1 cellular context compared by ENCODE assay signal in genomic region chr16:84357191-84357651, GRCh38.
TF ChIP-seq lines count a peak whose summit lies in the region.

No MANE protein-coding gene starts in this region.

TF ChIP-seq in HepG2, 621 proteins besides CTCF, POLR2A, EP300 and RAD21 (continued from another document):
- TF ChIP-seq ZNF512B (CRISPR knock-in tag; IDR thresholded peaks at IDR 0.05; ENCODE audit: borderline replicate concordance) (0 out of 2 replicates have a peak, but pooled peaks have one; percentile 57), SMARCE1 (IDR thresholded peaks at IDR 0.05; ENCODE audit: borderline replicate concordance) (no peak), ZNF275 (CRISPR knock-in tag; IDR thresholded peaks at IDR 0.05; ENCODE audit: borderline replicate concordance) (no peak), ELK4 (CRISPR knock-in tag; IDR thresholded peaks at IDR 0.05; ENCODE audit: borderline replicate concordance) (no peak), ISL2 (CRISPR knock-in tag; IDR thresholded peaks at IDR 0.05) (0 out of 2 replicates have a peak, but pooled peaks have one; percentile 1), MED8 (CRISPR knock-in tag; IDR thresholded peaks at IDR 0.05; ENCODE audit: insufficient replicate concordance) (no peak), KLF12 (CRISPR knock-in tag; IDR thresholded peaks at IDR 0.05; ENCODE audit: borderline replicate concordance) (no peak), TEF (CRISPR knock-in tag; IDR thresholded peaks at IDR 0.05) (peak; percentile 84; the same call in 1 of the 2 replicates), TOE1 (CRISPR knock-in tag; IDR thresholded peaks at IDR 0.05) (no peak), ZBTB37 (CRISPR knock-in tag; IDR thresholded peaks at IDR 0.05) (0 out of 2 replicates have a peak, but pooled peaks have one; percentile 47), EHMT2 (IDR thresholded peaks at IDR 0.05; ENCODE audit: borderline replicate concordance, low read depth, low read length) (no peak), ZNF234 (CRISPR knock-in tag; conservative IDR thresholded peaks at IDR 0.05) (no peak), MLLT10 (CRISPR knock-in tag; IDR thresholded peaks at IDR 0.05) (no peak), LBX2 (CRISPR knock-in tag; IDR thresholded peaks at IDR 0.05; ENCODE audit: borderline replicate concordance) (no peak), CENPX (CRISPR knock-in tag; IDR thresholded peaks at IDR 0.05) (no peak), ZNF335 (CRISPR knock-in tag; IDR thresholded peaks at IDR 0.05) (no peak), MBD4 (IDR thresholded peaks at IDR 0.05; ENCODE audit: borderline replicate concordance, low read length) (no peak), KAT2B (IDR thresholded peaks at IDR 0.05; ENCODE audit: borderline replicate concordance, low read depth, low read length) (no peak), ZNF121 (CRISPR knock-in tag; IDR thresholded peaks at IDR 0.05) (no peak), RCOR2 (CRISPR knock-in tag; IDR thresholded peaks at IDR 0.05) (0 out of 2 replicates have a peak, but pooled peaks have one; percentile 8), HNRNPLL (IDR thresholded peaks at IDR 0.05; ENCODE audit: low read depth, low read length, poor library complexity, severe bottlenecking) (no peak), BATF2 (CRISPR knock-in tag; IDR thresholded peaks at IDR 0.05) (no peak), TCF12 (IDR thresholded peaks at IDR 0.05) (no peak), TCF12 (CRISPR knock-in tag; IDR thresholded peaks at IDR 0.05) (no peak), TFDP1 (CRISPR knock-in tag; IDR thresholded peaks at IDR 0.05; ENCODE audit: borderline replicate concordance) (no peak)
